25 cellular contexts compared by ENCODE assay signal in the genomic region with DNA sequence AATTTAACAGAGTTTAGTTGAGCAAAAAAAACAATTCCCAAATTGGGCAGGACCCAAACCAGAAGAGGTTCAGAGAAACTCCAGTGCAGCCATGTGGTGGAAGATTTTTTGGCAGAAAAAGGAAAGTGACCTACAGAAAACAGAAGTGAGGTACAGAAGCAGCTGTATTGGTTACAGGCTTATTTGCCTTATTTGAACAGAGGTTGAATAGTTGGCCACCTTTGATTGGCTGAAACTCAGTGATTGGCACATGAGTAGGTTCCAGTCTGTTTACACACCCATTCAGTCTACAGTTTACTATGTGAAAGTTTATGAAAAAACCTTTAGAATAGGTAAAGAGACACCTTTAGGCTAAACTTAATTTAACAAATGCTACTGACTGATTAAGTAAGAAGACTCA.
DNase-seq lines count a peak whose midpoint lies in the region; ATAC-seq, FAIRE-seq and TF ChIP-seq lines count a peak whose summit lies in the region.
"Had no signal": no experiment of that assay in that cellular context is flagged by ENCODE, and none has a peak within 500 bp of the region (broad histone marks: within the 10 kb centered on the region; RNA-seq: fewer than 3 reads in every experiment).

No MANE protein-coding gene starts in this region.

- H3K79me1 ChIP-seq in H9 (ENCODE audit: insufficient read depth, low read depth, low read length, poor library complexity, severe bottlenecking) = no peaks in the 10 kb centered on the region

- H2BK15ac ChIP-seq in H9 (ENCODE audit: low read depth, low read length) = no peak overlapping the region

- H3K27ac Mint-ChIP-seq in H9 = no peak overlapping the region
- H3K27ac Mint-ChIP-seq: CD14-positive monocyte; CD4-positive, alpha-beta T cell; CD8-positive, alpha-beta memory T cell had no signal

- no peak overlapping the region for H3K56ac ChIP-seq in H9 (ENCODE audit: insufficient read length, low read depth, low read length)

- H3K4me3 Mint-ChIP-seq in H9 = no peak overlapping the region
- H3K4me3 Mint-ChIP-seq: CD14-positive monocyte; CD4-positive, alpha-beta T cell; CD8-positive, alpha-beta memory T cell had no signal

- H3K79me2 ChIP-seq in GM12878 (ENCODE audit: control insufficient read depth, insufficient read depth, low read length) (no peaks in the 10 kb centered on the region), H9 (ENCODE audit: insufficient read depth, low read length) (no peaks in the 10 kb centered on the region)

- in situ Hi-C loops in GM12878 (cut with MboI) = loop anchor here (10.0 kb wide), 1 partner anchor 511 kb away; no protein-coding TSS in a partner anchor

- H2BK120ac ChIP-seq in H9 (ENCODE audit: low read depth, low read length, poor library complexity, severe bottlenecking) = no peak overlapping the region

- intact Hi-C loops in GM12878 (cut with micrococcal nuclease; ENCODE audit: unreplicated experiment) = no loop called here

- no peak overlapping the region for H2BK12ac ChIP-seq in H9 (ENCODE audit: insufficient read length, low read depth, low read length)

- CTCF ChIA-PET in GM12878 (lab: Yijun Ruan, JAX) = interaction anchor here (0.7 kb wide), 1 partner anchor 207 kb away, joined by 3 read pairs; no protein-coding TSS in a partner anchor

- no peak overlapping the region for H3K4ac ChIP-seq in H9 (ENCODE audit: low read depth, low read length)

- no peak overlapping the region for H3K14ac ChIP-seq in H9 (ENCODE audit: insufficient read depth, low read length)

- H3K23ac ChIP-seq in H9 (ENCODE audit: insufficient read length, low read depth, low read length) = no peak overlapping the region

- H3K9ac ChIP-seq in GM12878 (ENCODE audit: control insufficient read depth, insufficient read depth, low read length) (no peak overlapping the region), H9 (ENCODE audit: extremely low read depth, insufficient read length, low read length) (no peak overlapping the region)
- H3K9ac ChIP-seq: BLaER1 treated with 17β-estradiol and CSF1 and Interleukin-3, amounts not matched to agents 10 nM and 100 nM; GM23248 had no signal

- FAIRE-seq in GM12878 (lab: Jason Lieb, UNC) = no peak
- FAIRE-seq: A549, D721Med, GM12892, H1 had no signal

- H3K23me2 ChIP-seq in H9 (ENCODE audit: insufficient read length, low read depth, low read length, poor library complexity, severe bottlenecking) = no peaks in the 10 kb centered on the region

- H3K27me3 ChIP-seq in GM12878 (replicated peaks in 1 of 2; ENCODE audit: control insufficient read depth in 2 of 2, insufficient read depth in 2 of 2, low read length in 1 of 2) (no peaks in the 10 kb centered on the region; a peak in 1 of 4 replicates), H9 (ENCODE audit: insufficient read depth, low read length) (no peaks in the 10 kb centered on the region)
- H3K27me3 ChIP-seq: BE2C; BLaER1 treated with 17β-estradiol and CSF1 and Interleukin-3, amounts not matched to agents 10 nM and 100 nM had no signal

- H3T11ph ChIP-seq in H9 (ENCODE audit: low read length) = no peak overlapping the region

- no peak for TF ChIP-seq RAD21 in GM12878 (IDR thresholded peaks at IDR 0.05; ENCODE audit: insufficient read depth, low read depth, low read length)

- H2AK5ac ChIP-seq in H9 (ENCODE audit: insufficient read length, low read length) = no peak overlapping the region

- peaks cover 0 to 1% (median under 1%) of the 10 kb centered on the region in 3 experiments; a peak in 3 of 7 replicates for H3K36me3 Mint-ChIP-seq in H9 (ENCODE audit: insufficient read depth in 1 of 3, low read depth in 3 of 3)
- H3K36me3 Mint-ChIP-seq: CD14-positive monocyte; CD8-positive, alpha-beta memory T cell had no signal

- SMC1A ChIA-PET in GM12878 (lab: Charles Lee; ENCODE audit: uncharacterized antibody, unreplicated experiment) = no interaction called here

- DNase-seq in MV-4-11 (lab: John Stamatoyannopoulos, UW) (peak; percentile 26), GM12878 (ENCODE audit: low read depth, low spot score) (no peak), H9 (no peak), HT-29 (ENCODE audit: low spot score) (no peak), NCI-H82 (lab: John Stamatoyannopoulos, UW) (no peak)
- no peak for DNase-seq in stimulated activated CD4-positive, alpha-beta T cell treated with anti-CD3 and anti-CD28 coated beads, Interleukin-2, amount 100 ng/mL, for 24 hours
- DNase-seq: 8988T; ACHN; AML-193; BE2C; CD4-positive, alpha-beta T cell; CD8-positive, alpha-beta memory T cell; DMS 273 treated with DMSO at 0.1 percent for 48 hours; EL; GDM1; GM23248; H7 had no signal

- H3K4me3 ChIP-seq in GM12878 = no peak overlapping the region
- H3K4me3 ChIP-seq: A549; BLaER1 treated with 17β-estradiol and CSF1 and Interleukin-3, amounts not matched to agents 10 nM and 100 nM; GM23248 had no signal

- H2BK20ac ChIP-seq in H9 (ENCODE audit: low read depth, low read length, poor library complexity, severe bottlenecking) = no peak overlapping the region

- no peak for TF ChIP-seq EP300 in GM12878 (IDR thresholded peaks at IDR 0.05; ENCODE audit: borderline replicate concordance in 1 of 2, control insufficient read depth in 1 of 2, low read depth in 2 of 2, low read length in 2 of 2)

- no peak overlapping the region for H4K5ac ChIP-seq in H9 (ENCODE audit: insufficient read length, low read depth, low read length)

- H3K27ac ChIP-seq in GM12878 (ENCODE audit: control insufficient read depth, insufficient read depth) (no peak overlapping the region), H9 (ENCODE audit: insufficient read length, low read depth, low read length) (no peak overlapping the region)
- H3K27ac ChIP-seq: A549; BLaER1 treated with 17β-estradiol and CSF1 and Interleukin-3, amounts not matched to agents 10 nM and 100 nM; GM23248 had no signal

- RAD21 ChIA-PET in GM12878 (lab: Charles Lee; ENCODE audit: unreplicated experiment) = no interaction called here

- POLR2A ChIA-PET in GM12878 (lab: Charles Lee) = no interaction called here

- no peak overlapping the region for H2BK5ac ChIP-seq in H9 (ENCODE audit: insufficient read length, low read length)

- H3K4me2 ChIP-seq in GM12878 (ENCODE audit: control insufficient read depth, insufficient read depth) = no peak overlapping the region
- H3K4me2 ChIP-seq in H9 (ENCODE audit: insufficient read depth, insufficient read length, low read length) = no peak overlapping the region
- H3K4me2 ChIP-seq: A549; BLaER1 treated with 17β-estradiol and CSF1 and Interleukin-3, amounts not matched to agents 10 nM and 100 nM had no signal

- H3K36me3 ChIP-seq in GM12878 (ENCODE audit: control insufficient read depth in 2 of 2, insufficient read depth in 2 of 2, low read length in 1 of 2) = no peaks in the 10 kb centered on the region
- H3K36me3 ChIP-seq: BLaER1 treated with 17β-estradiol and CSF1 and Interleukin-3, amounts not matched to agents 10 nM and 100 nM had no signal

- BruUV-seq in GM12878 (replicated peaks; lab: Mats Ljungman, UMichigan) = no TSS peak

- TF ChIP-seq CTCF in GM12878 (IDR thresholded peaks at IDR 0.05 in 2 of 3, conservative IDR thresholded peaks at IDR 0.05 in 1 of 3; ENCODE audit: control insufficient read depth in 2 of 3, extremely low read depth in 1 of 3, insufficient read depth in 1 of 3, low read depth in 3 of 3, low read length in 3 of 3) (no peak), H9 (conservative IDR thresholded peaks at IDR 0.05) (no peak)

- no peaks in the 10 kb centered on the region for H3K27me3 Mint-ChIP-seq in H9 (ENCODE audit: low read depth)
- H3K27me3 Mint-ChIP-seq: CD4-positive, alpha-beta T cell; CD8-positive, alpha-beta memory T cell had no signal

- H3K4me1 ChIP-seq in GM12878 (ENCODE audit: control insufficient read depth, insufficient read depth, low read length) (peaks cover 4% of the 10 kb centered on the region; the same call in 1 of the 2 replicates), H9 (ENCODE audit: insufficient read depth, low read length) (no peaks in the 10 kb centered on the region; the same call in 1 of the 2 replicates)
- H3K4me1 ChIP-seq: A549, BE2C had no signal

- H2AFZ ChIP-seq in GM12878 (ENCODE audit: control insufficient read depth, low read depth, low read length) (no peak overlapping the region), H9 (ENCODE audit: low read length) (no peak overlapping the region)
- H2AFZ ChIP-seq: GM23248 had no signal

- H3K4me1 Mint-ChIP-seq in H9 = peaks cover 9 to 13% of the 10 kb centered on the region in 2 experiments
- H3K4me1 Mint-ChIP-seq: CD8-positive, alpha-beta memory T cell had no signal

- H3K18ac ChIP-seq in H9 (ENCODE audit: insufficient read length, low read depth, low read length) = no peak overlapping the region

- no peak overlapping the region for H4K91ac ChIP-seq in H9 (ENCODE audit: insufficient read length, low read depth, low read length)

- H3K9me3 ChIP-seq in GM12878 (replicated peaks; ENCODE audit: control insufficient read depth, insufficient read depth, low read length) (no peaks in the 10 kb centered on the region; the same call in 2 of the 3 replicates), H9 (ENCODE audit: control insufficient read depth, low read depth, low read length) (no peaks in the 10 kb centered on the region)
- H3K9me3 ChIP-seq: A549; BE2C; BLaER1 treated with 17β-estradiol and CSF1 and Interleukin-3, amounts not matched to agents 10 nM and 100 nM had no signal

- no peaks in the 10 kb centered on the region for H4K20me1 ChIP-seq in GM12878 (ENCODE audit: control insufficient read depth, insufficient read depth)
- H4K20me1 ChIP-seq in H9 (ENCODE audit: control insufficient read depth, insufficient read depth, insufficient read length) = no peaks in the 10 kb centered on the region
- H4K20me1 ChIP-seq: BLaER1 treated with 17β-estradiol and CSF1 and Interleukin-3, amounts not matched to agents 10 nM and 100 nM had no signal

- no peak for TF ChIP-seq POLR2A in GM12878 (IDR thresholded peaks at IDR 0.05; ENCODE audit: low read depth, low read length)

- no peak overlapping the region for H4K8ac ChIP-seq in H9 (replicated peaks; ENCODE audit: insufficient read length, low read depth, low read length)

- H3K9me3 Mint-ChIP-seq in H9 = no peaks in the 10 kb centered on the region
- H3K9me3 Mint-ChIP-seq: CD14-positive monocyte; CD4-positive, alpha-beta T cell; CD8-positive, alpha-beta memory T cell had no signal

- ATAC-seq in GM19328 (IDR thresholded peaks at IDR 0.05; ENCODE audit: unreplicated experiment) (peak; percentile 42), GM12878 (no peak)
- ATAC-seq: A549, HCT116 had no signal

TF ChIP-seq in GM12878, 131 proteins besides CTCF, POLR2A, EP300 and RAD21:
- TF ChIP-seq PKNOX1 (IDR thresholded peaks at IDR 0.05) (peak; percentile 25; the same call in 1 of the 2 replicates), SP1 (IDR thresholded peaks at IDR 0.05; ENCODE audit: low read depth, low read length) (no peak), RELA (IDR thresholded peaks at IDR 0.05; ENCODE audit: borderline replicate concordance, partially characterized antibody) (no peak)
